In the genomic region with DNA sequence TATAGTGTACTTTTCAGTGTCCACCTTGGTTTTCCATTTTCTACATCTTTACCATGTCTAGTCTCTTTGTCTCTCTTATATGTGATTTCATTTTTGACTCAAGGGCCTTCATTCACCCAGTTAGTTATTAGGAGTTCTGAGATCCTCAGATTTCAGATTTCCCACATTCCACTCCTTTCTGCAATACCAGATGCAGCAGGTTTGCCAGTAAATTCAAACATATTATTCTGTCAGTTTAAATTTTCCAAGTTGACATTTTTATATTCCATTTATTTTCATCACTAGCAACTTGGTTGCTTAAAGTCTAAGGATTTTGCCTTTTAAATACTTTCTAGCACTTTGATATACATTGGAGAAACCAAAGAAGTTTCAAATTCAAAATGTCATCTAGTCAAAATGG, we compare ENCODE assay signal across 26 cellular contexts.
"Had no signal": no experiment of that assay in that cellular context is flagged by ENCODE, and none has a peak within 500 bp of the region (broad histone marks: within the 10 kb centered on the region; RNA-seq: fewer than 3 reads in every experiment).

No MANE protein-coding gene starts in this region.

- H3K9me3 Mint-ChIP-seq: activated CD4-positive, alpha-beta memory T cell treated with anti-CD3 and anti-CD28 coated beads, Interleukin-2, amount 10 ng/mL, durations not matched to agents 7 days and 5 days; activated CD4-positive, alpha-beta T cell treated with anti-CD3 and anti-CD28 coated beads, Interleukin-2, amount 10 ng/mL, durations not matched to agents 7 days and 5 days; activated T-cell treated with anti-CD3 and anti-CD28 coated beads, Interleukin-2, amount 50 U/mL, for 24 hours; activated T-helper 17 cell treated with anti-CD3 and anti-CD28 coated beads, Interleukin-2, amount 50 U/mL, for 72 hours; naive thymus-derived CD8-positive, alpha-beta T cell; stimulated activated naive B cell treated with anti-CD40 and anti-IgM and Interleukin-4, amounts not matched to agents 10 μg/mL and 1 μg/mL and 100 μg/mL, for 72 hours had no signal

- H3K27me3 Mint-ChIP-seq: activated CD4-positive, alpha-beta memory T cell treated with anti-CD3 and anti-CD28 coated beads, Interleukin-2, amount 10 ng/mL, durations not matched to agents 7 days and 5 days; activated CD4-positive, alpha-beta T cell treated with anti-CD3 and anti-CD28 coated beads, Interleukin-2, amount 10 ng/mL, durations not matched to agents 7 days and 5 days; activated T-cell treated with anti-CD3 and anti-CD28 coated beads, Interleukin-2, amount 50 U/mL, for 24 hours; activated T-helper 17 cell treated with anti-CD3 and anti-CD28 coated beads, Interleukin-2, amount 50 U/mL, for 72 hours; naive thymus-derived CD8-positive, alpha-beta T cell; stimulated activated naive B cell treated with anti-CD40 and anti-IgM and Interleukin-4, amounts not matched to agents 10 μg/mL and 1 μg/mL and 100 μg/mL, for 72 hours had no signal

- H3K27ac ChIP-seq: breast epithelium, foreskin keratinocyte, heart right ventricle, left lung, lower lobe of right lung, stomach, thyroid gland had no signal

- ATAC-seq: activated T-helper 17 cell treated with anti-CD3 and anti-CD28 coated beads, Interleukin-2, amount 50 U/mL, for 72 hours; foreskin keratinocyte; heart right ventricle; left lung; lower lobe of right lung; naive thymus-derived CD8-positive, alpha-beta T cell; right cardiac atrium; stimulated activated naive B cell treated with anti-CD40 and anti-IgM and Interleukin-4, amounts not matched to agents 10 μg/mL and 1 μg/mL and 100 μg/mL, for 72 hours had no signal

- H3K4me3 ChIP-seq: breast epithelium, heart right ventricle, left lung, lower lobe of right lung, stomach, thyroid gland had no signal

- H3K4me1 ChIP-seq: breast epithelium, foreskin keratinocyte, lower lobe of right lung, thyroid gland had no signal

- H3K9me3 ChIP-seq: breast epithelium, heart right ventricle, left lung, lower lobe of right lung, stomach, thyroid gland had no signal

- H3K27me3 ChIP-seq: breast epithelium, foreskin keratinocyte, heart right ventricle, left lung, stomach, thyroid gland had no signal

- H3K27ac Mint-ChIP-seq: activated CD4-positive, alpha-beta memory T cell treated with anti-CD3 and anti-CD28 coated beads, Interleukin-2, amount 10 ng/mL, durations not matched to agents 7 days and 5 days; activated CD4-positive, alpha-beta T cell treated with anti-CD3 and anti-CD28 coated beads, Interleukin-2, amount 10 ng/mL, durations not matched to agents 7 days and 5 days; activated T-cell treated with anti-CD3 and anti-CD28 coated beads, Interleukin-2, amount 50 U/mL, for 24 hours; naive thymus-derived CD8-positive, alpha-beta T cell; stimulated activated naive B cell treated with anti-CD40 and anti-IgM and Interleukin-4, amounts not matched to agents 10 μg/mL and 1 μg/mL and 100 μg/mL, for 72 hours had no signal

- DNase-seq: activated CD4-positive, alpha-beta memory T cell treated with anti-CD3 and anti-CD28 coated beads, Interleukin-2, amount 10 ng/mL, durations not matched to agents 7 days and 5 days; activated CD4-positive, alpha-beta T cell treated with anti-CD3 and anti-CD28 coated beads for 1 hour; activated CD4-positive, alpha-beta T cell treated with anti-CD3 and anti-CD28 coated beads, Interleukin-2, amount 10 ng/mL, durations not matched to agents 7 days and 5 days; activated CD8-positive, alpha-beta memory T cell treated with anti-CD3 and anti-CD28 coated beads, Interleukin-2, amount 50 U/mL, for 48 hours; activated gamma-delta T cell treated with Interleukin-2 at 50 U/mL for 16 hours; activated naive CD4-positive, alpha-beta T cell treated with anti-CD3 and anti-CD28 coated beads, Interleukin-2, amount 50 U/mL, for 16 hours; activated T-cell treated with anti-CD3 and anti-CD28 coated beads, Interleukin-2, amount 50 U/mL, for 24 hours; amygdala; central memory CD4-positive, alpha-beta T cell; dermis blood vessel endothelial cell; effector CD4-positive, alpha-beta T cell; foreskin keratinocyte; heart right ventricle; left lung; lower lobe of right lung; mesenchymal stem cell; naive thymus-derived CD8-positive, alpha-beta T cell; right cardiac atrium; stimulated activated CD4-positive, alpha-beta T cell treated with anti-CD3 and anti-CD28 coated beads, Interleukin-15, amount 100 ng/mL, for 24 hours; stimulated activated CD4-positive, alpha-beta T cell treated with anti-CD3 and anti-CD28 coated beads, Interleukin-2, amount 100 ng/mL, for 24 hours; stimulated activated naive B cell treated with anti-CD40 and anti-IgM and Interleukin-4, amounts not matched to agents 10 μg/mL and 1 μg/mL and 100 μg/mL, for 72 hours; stomach; T-helper 2 cell; thyroid gland had no signal

- H3K36me3 ChIP-seq: breast epithelium, heart right ventricle, left lung, lower lobe of right lung, stomach, thyroid gland had no signal

- H3K4me3 Mint-ChIP-seq: activated CD4-positive, alpha-beta memory T cell treated with anti-CD3 and anti-CD28 coated beads, Interleukin-2, amount 10 ng/mL, durations not matched to agents 7 days and 5 days; activated CD4-positive, alpha-beta T cell treated with anti-CD3 and anti-CD28 coated beads, Interleukin-2, amount 10 ng/mL, durations not matched to agents 7 days and 5 days; activated T-cell treated with anti-CD3 and anti-CD28 coated beads, Interleukin-2, amount 50 U/mL, for 24 hours; activated T-helper 17 cell treated with anti-CD3 and anti-CD28 coated beads, Interleukin-2, amount 50 U/mL, for 72 hours; naive thymus-derived CD8-positive, alpha-beta T cell; stimulated activated naive B cell treated with anti-CD40 and anti-IgM and Interleukin-4, amounts not matched to agents 10 μg/mL and 1 μg/mL and 100 μg/mL, for 72 hours had no signal
